In genomic region chr1:10425826-10426534, GRCh38 we compare ENCODE assay signal across 1 cellular context.
TF ChIP-seq lines count a peak whose summit lies in the region.

No MANE protein-coding gene starts in this region.

TF ChIP-seq in WTC11, 78 proteins besides CTCF, POLR2A, EP300 and RAD21:
- TF ChIP-seq NFYB (CRISPR knock-in tag; conservative IDR thresholded peaks at IDR 0.05; ENCODE audit: low read depth): peak; percentile 54
